8 cellular contexts compared by ENCODE assay signal in genomic region chr1:150564051-150564991, GRCh38.
DNase-seq lines count a peak whose midpoint lies in the region; ATAC-seq and TF ChIP-seq lines count a peak whose summit lies in the region.

No MANE protein-coding gene starts in this region.

- H4K20me1 ChIP-seq in KMS-11 (ENCODE audit: insufficient read depth): no peaks in the 10 kb centered on the region

- H3K27me3 ChIP-seq in KMS-11 (ENCODE audit: insufficient read depth, low read depth) (no peaks in the 10 kb centered on the region), mucosa of stomach (ENCODE audit: control insufficient read depth, insufficient read depth, low read length) (no peaks in the 10 kb centered on the region)

- TF ChIP-seq CTCF in 22Rv1 (IDR thresholded peaks at IDR 0.05) (no peak), KMS-11 (conservative IDR thresholded peaks at IDR 0.05; ENCODE audit: low read depth, low read length) (no peak), cardiac fibroblast (IDR thresholded peaks at IDR 0.05; ENCODE audit: low read depth, low read length) (no peak)

- no peak overlapping the region; the same call in 1 of the 2 replicates for H2AFZ ChIP-seq in KMS-11 (ENCODE audit: low read depth)

- no peaks in the 10 kb centered on the region for H3K9me3 ChIP-seq in mucosa of stomach (ENCODE audit: control insufficient read depth, low read length)

- peak overlapping the region; percentile 18; the same call in 1 of the 2 replicates for H3K9ac ChIP-seq in KMS-11
- peak overlapping the region; percentile 100 for H3K9ac ChIP-seq in mucosa of stomach (ENCODE audit: low read length)

- no peak for ATAC-seq in HG03457 (IDR thresholded peaks at IDR 0.05; ENCODE audit: unreplicated experiment)
- ATAC-seq in GM19023 (IDR thresholded peaks at IDR 0.05; ENCODE audit: unreplicated experiment): no peak
- ATAC-seq in HG02885 (IDR thresholded peaks at IDR 0.05; ENCODE audit: poor library complexity, unreplicated experiment): no peak

- H3K79me2 ChIP-seq in KMS-11 (ENCODE audit: insufficient read depth, low read depth): peaks cover 42% of the 10 kb centered on the region

- H3K4me2 ChIP-seq in KMS-11: peak overlapping the region; percentile 100

- peak overlapping the region; percentile 100 for H3K27ac ChIP-seq in 22Rv1
- peak overlapping the region; percentile 77 for H3K27ac ChIP-seq in KMS-11

- H3K4me1 ChIP-seq in KMS-11 (ENCODE audit: low read depth, poor library complexity, severe bottlenecking): peaks cover 84% of the 10 kb centered on the region
- H3K4me1 ChIP-seq in mucosa of stomach (ENCODE audit: control insufficient read depth, insufficient read depth, low read length): peaks cover 99% of the 10 kb centered on the region

- DNase-seq in cardiac fibroblast (ENCODE audit: low read depth in 2 of 2) (peak; percentile 44 to 71), NCI-H1930 (lab: John Stamatoyannopoulos, UW) (no peak)

- no peaks in the 10 kb centered on the region for H3K36me3 ChIP-seq in KMS-11 (ENCODE audit: insufficient read depth)
- no peaks in the 10 kb centered on the region for H3K36me3 ChIP-seq in mucosa of stomach (ENCODE audit: control insufficient read depth, insufficient read depth, low read length)

- H3K4me3 ChIP-seq in KMS-11 (IDR thresholded peaks at IDR 0.05; ENCODE audit: insufficient read depth, low read depth, low read length) (no peak overlapping the region), cardiac fibroblast (replicated peaks in 1 of 2; ENCODE audit: low read depth in 2 of 2, low read length in 2 of 2) (no peak overlapping the region), mucosa of stomach (ENCODE audit: low read length) (no peak overlapping the region)

Comparison
In these comparisons a context has a peak if more than half of its experiments do, and no peak if none do; other contexts are left out.
1. DNase-seq: peak in cardiac fibroblast (2 of 2); none in NCI-H1930 (0 of 2).